Comparison of ENCODE assay signal across 20 cellular contexts in genomic region chr2:164439885-164440284, GRCh38.
DNase-seq lines count a peak whose midpoint lies in the region; ATAC-seq and TF ChIP-seq lines count a peak whose summit lies in the region.
"Had no signal": no experiment of that assay in that cellular context is flagged by ENCODE, and none has a peak within 500 bp of the region (broad histone marks: within the 10 kb centered on the region; RNA-seq: fewer than 3 reads in every experiment).

No MANE protein-coding gene starts in this region.

- DNase-seq in COLO668 (lab: John Stamatoyannopoulos, UW; ENCODE audit: unreplicated experiment) (peak; percentile 17), COR-L47 (lab: John Stamatoyannopoulos, UW) (peak; percentile 31), NCI-H748 (lab: John Stamatoyannopoulos, UW; ENCODE audit: unreplicated experiment) (peak; percentile 82), mucosa of descending colon (peak in 1 of 3 donors; percentile 67), occipital lobe (lab: John Stamatoyannopoulos, UW) (no peak), left ventricle myocardium inferior (no peak), endothelial cell (ENCODE audit: low spot score) (no peak)
- DNase-seq: C1 segment of cervical spinal cord; CD4-positive, alpha-beta memory T cell; DMS 273 treated with DMSO at 0.1 percent for 48 hours; DND-41; HCEC 1CT; NCI-H1092 treated with DMSO at 0.1 percent for 48 hours; NCI-H1694 treated with DMSO at 0.1 percent for 48 hours; NCI-H446 treated with DMSO at 0.1 percent for 48 hours; Right ventricle myocardium superior; RPMI8226; T-helper 1 cell had no signal

- H3K4me3 ChIP-seq in mucosa of descending colon (no peak overlapping the region), left ventricle myocardium inferior (no peak overlapping the region)

- H3K9me3 ChIP-seq in mucosa of descending colon (no peaks in the 10 kb centered on the region), left ventricle myocardium inferior (replicated peaks) (no peaks in the 10 kb centered on the region)

- H3K27ac ChIP-seq in left ventricle myocardium inferior (replicated peaks), result no peak overlapping the region

- H3K27me3 ChIP-seq in left ventricle myocardium inferior (ENCODE audit: low read depth), result no peaks in the 10 kb centered on the region

- no peaks in the 10 kb centered on the region for H3K36me3 Mint-ChIP-seq in endothelial cell (ENCODE audit: low read depth, unreplicated experiment)
- H3K36me3 Mint-ChIP-seq: CD4-positive, alpha-beta memory T cell; IgD-negative memory B cell had no signal

- H3K4me3 Mint-ChIP-seq in endothelial cell (ENCODE audit: unreplicated experiment), result no peak overlapping the region
- H3K4me3 Mint-ChIP-seq: CD4-positive, alpha-beta memory T cell; IgD-negative memory B cell; T-helper 2 cell treated with Interferon-gamma antibody and Interleukin-4, amounts not matched to agents 5 μg/mL and 100 μg/mL, for 36 hours had no signal

- intact Hi-C loops in mucosa of descending colon (cut with DNase I, micrococcal nuclease) (no loop called here), left ventricle myocardium inferior (cut with micrococcal nuclease) (no loop called here)

- no peaks in the 10 kb centered on the region for H3K4me1 ChIP-seq in mucosa of descending colon (ENCODE audit: low read depth)
- H3K4me1 ChIP-seq in left ventricle myocardium inferior, result no peaks in the 10 kb centered on the region

- H3K27ac Mint-ChIP-seq in endothelial cell (ENCODE audit: unreplicated experiment), result no peak overlapping the region
- H3K27ac Mint-ChIP-seq: CD4-positive, alpha-beta memory T cell; IgD-negative memory B cell; T-helper 2 cell treated with Interferon-gamma antibody and Interleukin-4, amounts not matched to agents 5 μg/mL and 100 μg/mL, for 36 hours had no signal

- H3K36me3 ChIP-seq in mucosa of descending colon (ENCODE audit: low read depth) (no peaks in the 10 kb centered on the region), left ventricle myocardium inferior (no peaks in the 10 kb centered on the region)

- H3K9me3 Mint-ChIP-seq in endothelial cell (ENCODE audit: unreplicated experiment), result no peaks in the 10 kb centered on the region
- H3K9me3 Mint-ChIP-seq: IgD-negative memory B cell; T-helper 2 cell treated with Interferon-gamma antibody and Interleukin-4, amounts not matched to agents 5 μg/mL and 100 μg/mL, for 36 hours had no signal

- H3K4me1 Mint-ChIP-seq in endothelial cell (ENCODE audit: unreplicated experiment), result no peaks in the 10 kb centered on the region
- H3K4me1 Mint-ChIP-seq: IgD-negative memory B cell had no signal

- peak; percentile 30 for ATAC-seq in mucosa of descending colon

- no peaks in the 10 kb centered on the region for H3K27me3 Mint-ChIP-seq in endothelial cell (ENCODE audit: unreplicated experiment)
- H3K27me3 Mint-ChIP-seq: CD4-positive, alpha-beta memory T cell had no signal

- TF ChIP-seq CTCF in mucosa of descending colon (IDR thresholded peaks at IDR 0.05) (no peak), left ventricle myocardium inferior (IDR thresholded peaks at IDR 0.05; ENCODE audit: borderline replicate concordance) (no peak), endothelial cell (IDR thresholded peaks at IDR 0.05; ENCODE audit: unreplicated experiment) (no peak)

Comparison
In these comparisons a context has a peak if more than half of its experiments do, and no peak if none do; other contexts are left out.
1. DNase-seq: peak in COLO668 (single experiment), COR-L47 (single experiment) and NCI-H748 (single experiment); none in occipital lobe (single experiment), left ventricle myocardium inferior (single experiment) and endothelial cell (single experiment).